In genomic region chr19:49605605-49606004, GRCh38 we compare ENCODE assay signal across 25 cellular contexts.
"Had no signal": no experiment of that assay in that cellular context is flagged by ENCODE, and none has a peak within 500 bp of the region (broad histone marks: within the 10 kb centered on the region; RNA-seq: fewer than 3 reads in every experiment).

No MANE protein-coding gene starts in this region.

- H3K27ac Mint-ChIP-seq: activated naive CD8-positive, alpha-beta T cell treated with anti-CD3 and anti-CD28 coated beads, Interleukin-2, amount 10 ng/mL, durations not matched to agents 7 days and 5 days; activated T-helper 2 cell treated with anti-CD3 and anti-CD28 coated beads, Interferon-gamma antibody, Interleukin-2, Interleukin-4, amounts not matched to agents 10 μg/mL and 5 μg/mL and 100 μg/mL, durations not matched to agents 14 hours and 24 hours and 36 hours; mesothelial cell of epicardium had no signal

- H3K4me1 ChIP-seq: breast epithelium, foreskin keratinocyte, pancreas, transverse colon, uterus had no signal

- DNase-seq: activated CD4-positive, CD25-positive, alpha-beta regulatory T cell treated with anti-CD3 and anti-CD28 coated beads, Interleukin-2, amount 50 U/mL, for 72 hours; activated CD8-positive, alpha-beta memory T cell treated with anti-CD3 and anti-CD28 coated beads, Interleukin-2, amount 50 U/mL, for 48 hours; activated naive CD4-positive, alpha-beta T cell treated with Interleukin-2 at 50 U/mL for 16 hours; activated naive CD8-positive, alpha-beta T cell treated with anti-CD3 and anti-CD28 coated beads, Interleukin-2, amount 10 ng/mL, durations not matched to agents 7 days and 5 days; activated T-cell treated with anti-CD3 and anti-CD28 coated beads, Interleukin-2, amount 50 U/mL, for 4 hours; amniotic stem cell; effector memory CD4-positive, alpha-beta T cell; foreskin keratinocyte; kidney; mammary epithelial cell; pancreas; stimulated activated CD4-positive, alpha-beta T cell treated with anti-CD3 and anti-CD28 coated beads, Interleukin-1b, Interleukin-23, amount 100 ng/mL, for 48 hours; stimulated activated naive B cell treated with anti-CD40 and anti-IgM and Interleukin-4, amounts not matched to agents 10 μg/mL and 1 μg/mL and 100 μg/mL, for 72 hours; T-helper 1 cell; transverse colon; uterus; WERI-Rb-1 had no signal

- ATAC-seq: activated T-cell treated with anti-CD3 and anti-CD28 coated beads, Interleukin-2, amount 50 U/mL, for 4 hours; foreskin keratinocyte; natural killer cell treated with Interleukin-12 subunit alpha and Interleukin-12 subunit beta and Interleukin-15 and Interleukin-18, amount 100 ng/mL, for 72 hours; right cardiac atrium; stimulated activated naive B cell treated with anti-CD40 and anti-IgM and Interleukin-4, amounts not matched to agents 10 μg/mL and 1 μg/mL and 100 μg/mL, for 72 hours had no signal

- H3K4me3 Mint-ChIP-seq: activated naive CD8-positive, alpha-beta T cell treated with anti-CD3 and anti-CD28 coated beads, Interleukin-2, amount 10 ng/mL, durations not matched to agents 7 days and 5 days; activated T-cell treated with anti-CD3 and anti-CD28 coated beads, Interleukin-2, amount 50 U/mL, for 4 hours; central memory CD8-positive, alpha-beta T cell; mesothelial cell of epicardium; natural killer cell treated with Interleukin-12 subunit alpha and Interleukin-12 subunit beta and Interleukin-15 and Interleukin-18, amount 100 ng/mL, for 72 hours; stimulated activated naive B cell treated with anti-CD40 and anti-IgM and Interleukin-4, amounts not matched to agents 10 μg/mL and 1 μg/mL and 100 μg/mL, for 72 hours had no signal

- H3K36me3 Mint-ChIP-seq: natural killer cell treated with Interleukin-12 subunit alpha and Interleukin-12 subunit beta and Interleukin-15 and Interleukin-18, amount 100 ng/mL, for 72 hours had no signal

- H3K36me3 ChIP-seq: breast epithelium, uterus had no signal

- H3K9me3 ChIP-seq: breast epithelium, neutrophil, pancreas, transverse colon, uterus had no signal

- H3K4me1 Mint-ChIP-seq: mesothelial cell of epicardium had no signal

- H3K4me3 ChIP-seq: breast epithelium, pancreas, skin epidermis, transverse colon, uterus had no signal

- H3K9me3 Mint-ChIP-seq: activated naive CD8-positive, alpha-beta T cell treated with anti-CD3 and anti-CD28 coated beads, Interleukin-2, amount 10 ng/mL, durations not matched to agents 7 days and 5 days; activated T-cell treated with anti-CD3 and anti-CD28 coated beads, Interleukin-2, amount 50 U/mL, for 4 hours; activated T-helper 2 cell treated with anti-CD3 and anti-CD28 coated beads, Interferon-gamma antibody, Interleukin-2, Interleukin-4, amounts not matched to agents 10 μg/mL and 5 μg/mL and 100 μg/mL, durations not matched to agents 14 hours and 24 hours and 36 hours; central memory CD8-positive, alpha-beta T cell; mesothelial cell of epicardium; natural killer cell treated with Interleukin-12 subunit alpha and Interleukin-12 subunit beta and Interleukin-15 and Interleukin-18, amount 100 ng/mL, for 72 hours; stimulated activated naive B cell treated with anti-CD40 and anti-IgM and Interleukin-4, amounts not matched to agents 10 μg/mL and 1 μg/mL and 100 μg/mL, for 72 hours had no signal

- H3K27me3 Mint-ChIP-seq: activated naive CD8-positive, alpha-beta T cell treated with anti-CD3 and anti-CD28 coated beads, Interleukin-2, amount 10 ng/mL, durations not matched to agents 7 days and 5 days; central memory CD8-positive, alpha-beta T cell; natural killer cell treated with Interleukin-12 subunit alpha and Interleukin-12 subunit beta and Interleukin-15 and Interleukin-18, amount 100 ng/mL, for 72 hours; stimulated activated naive B cell treated with anti-CD40 and anti-IgM and Interleukin-4, amounts not matched to agents 10 μg/mL and 1 μg/mL and 100 μg/mL, for 72 hours had no signal

- H3K27ac ChIP-seq: breast epithelium, foreskin keratinocyte, neutrophil, pancreas, transverse colon, uterus, WERI-Rb-1 had no signal

- H3K27me3 ChIP-seq: breast epithelium, foreskin keratinocyte, neutrophil, pancreas, transverse colon, uterus had no signal
